In genomic region chr2:20713585-20713984, GRCh38 we compare ENCODE assay signal across 1 cellular context. TPM values are rescaled to one million over a fixed set of nuclear protein-coding genes. Genes with fewer than 3 reads are reported as not detected.
"Had no signal": no experiment of that assay in that cellular context is flagged by ENCODE, and none has a peak within 500 bp of the region (broad histone marks: within the 10 kb centered on the region; RNA-seq: fewer than 3 reads in every experiment).

No MANE protein-coding gene starts in this region.

RNA-seq across cellular contexts. Expression of gene GDF7, which starts 46.6 kb away (rescaled TPM):
- total RNA-seq: GM23248 had no signal
